ENCODE assay signal across 20 cellular contexts in genomic region chr10:70586348-70586930, GRCh38. TPM values are rescaled to one million over a fixed set of nuclear protein-coding genes. Genes with fewer than 3 reads are reported as not detected.
DNase-seq lines count a peak whose midpoint lies in the region; FAIRE-seq and TF ChIP-seq lines count a peak whose summit lies in the region.
"Had no signal": no experiment of that assay in that cellular context is flagged by ENCODE, and none has a peak within 500 bp of the region (broad histone marks: within the 10 kb centered on the region; RNA-seq: fewer than 3 reads in every experiment).

No MANE protein-coding gene starts in this region.

- H3K4ac ChIP-seq in neuronal stem cell (ENCODE audit: low read length) = no peak overlapping the region

- no CpG with 5 or more reads among the region's 8 CpGs for WGBS in neuronal stem cell (ENCODE audit: extremely low coverage in 2 of 2, insufficient read length in 2 of 2, insufficient replicate concordance in 1 of 2), 2 donors

- H3F3A ChIP-seq in OCI-LY1 (ENCODE audit: insufficient read depth, low read length) (peaks cover 19% of the 10 kb centered on the region), MM.1S (ENCODE audit: insufficient read depth, low read length) (no peaks in the 10 kb centered on the region)

- no peak overlapping the region for H2BK120ac ChIP-seq in neuronal stem cell (ENCODE audit: low read depth, low read length)

- H3K4me2 ChIP-seq in OCI-LY1 (ENCODE audit: low read length) (peak overlapping the region; percentile 25; the same call in 1 of the 2 replicates), astrocyte (ENCODE audit: low read length) (no peak overlapping the region), neuronal stem cell (ENCODE audit: insufficient read depth, low read length, poor library complexity, severe bottlenecking) (no peak overlapping the region), MM.1S (ENCODE audit: low read depth, low read length) (no peak overlapping the region)

- H3K79me1 ChIP-seq in neuronal stem cell (ENCODE audit: low read depth, low read length) = no peaks in the 10 kb centered on the region

- no peak overlapping the region for H2BK5ac ChIP-seq in neuronal stem cell (ENCODE audit: low read length)

- H3K4me1 ChIP-seq in OCI-LY1 (ENCODE audit: insufficient read depth, low read length, severe bottlenecking) (peaks cover 90% of the 10 kb centered on the region), astrocyte (ENCODE audit: insufficient read depth, low read length) (peaks cover 8% of the 10 kb centered on the region), neuronal stem cell (ENCODE audit: control insufficient read depth in 2 of 2, insufficient read depth in 1 of 2, low read depth in 1 of 2, low read length in 2 of 2) (peaks cover 14 to 23% of the 10 kb centered on the region in 2 donors), MM.1S (ENCODE audit: low read length) (no peaks in the 10 kb centered on the region)

- H2BK15ac ChIP-seq in neuronal stem cell (ENCODE audit: low read length) = no peak overlapping the region

- no peak overlapping the region for H2BK12ac ChIP-seq in neuronal stem cell (ENCODE audit: low read length)

- no peak overlapping the region for H3K23ac ChIP-seq in neuronal stem cell (ENCODE audit: low read depth, low read length, poor library complexity)

- H3K4me3 Mint-ChIP-seq in astrocyte (ENCODE audit: unreplicated experiment) (no peak overlapping the region), glutamatergic neuron (ENCODE audit: unreplicated experiment) (no peak overlapping the region), mesothelial cell of epicardium (no peak overlapping the region)
- H3K4me3 Mint-ChIP-seq: CD4-positive, CD25-positive, alpha-beta regulatory T cell had no signal

- H3K36me3 ChIP-seq in OCI-LY1 (ENCODE audit: insufficient read depth, low read length) (no peaks in the 10 kb centered on the region), astrocyte (ENCODE audit: insufficient read depth, low read length) (no peaks in the 10 kb centered on the region), neuronal stem cell (replicated peaks in 1 of 2; ENCODE audit: control insufficient read depth in 2 of 2, insufficient read depth in 2 of 2, low read length in 2 of 2) (no peaks in the 10 kb centered on the region), MM.1S (replicated peaks; ENCODE audit: insufficient read depth, low read length) (no peaks in the 10 kb centered on the region)

- H3K4me3 ChIP-seq in OCI-LY1 (ENCODE audit: low read depth, low read length, poor library complexity, severe bottlenecking) (no peak overlapping the region), astrocyte (ENCODE audit: insufficient read depth, low read depth, low read length) (no peak overlapping the region), neuronal stem cell (ENCODE audit: low read length in 2 of 2) (no peak overlapping the region), MM.1S (ENCODE audit: low read length) (no peak overlapping the region)
- H3K4me3 ChIP-seq: GM23248 had no signal

- H3K79me2 ChIP-seq in OCI-LY1 (ENCODE audit: insufficient read depth, low read length) = no peaks in the 10 kb centered on the region
- H3K79me2 ChIP-seq in astrocyte (ENCODE audit: insufficient read depth, low read length) = no peaks in the 10 kb centered on the region
- H3K79me2 ChIP-seq in MM.1S (ENCODE audit: low read length) = no peaks in the 10 kb centered on the region

- H3K9me3 Mint-ChIP-seq in astrocyte (ENCODE audit: unreplicated experiment) (peaks cover 3% of the 10 kb centered on the region), glutamatergic neuron (ENCODE audit: unreplicated experiment) (peaks cover 3% of the 10 kb centered on the region), mesothelial cell of epicardium (no peaks in the 10 kb centered on the region)

- H3K14ac ChIP-seq in neuronal stem cell (ENCODE audit: low read length) = no peak overlapping the region

- H2AK5ac ChIP-seq in neuronal stem cell (ENCODE audit: low read depth, low read length) = peak overlapping the region; percentile 0

- no peaks in the 10 kb centered on the region for H4K20me1 ChIP-seq in OCI-LY1 (ENCODE audit: insufficient read depth, low read length)
- no peaks in the 10 kb centered on the region for H4K20me1 ChIP-seq in astrocyte (ENCODE audit: insufficient read depth, low read length)
- H4K20me1 ChIP-seq in MM.1S (ENCODE audit: insufficient read depth, low read length) = no peaks in the 10 kb centered on the region

- H3K27ac ChIP-seq in OCI-LY1 (ENCODE audit: low read depth, low read length, poor library complexity, severe bottlenecking) (peak overlapping the region; percentile 98), astrocyte (ENCODE audit: low read depth, low read length) (no peak overlapping the region), neuronal stem cell (replicated peaks; ENCODE audit: low read length) (no peak overlapping the region), MM.1S (ENCODE audit: low read length) (no peak overlapping the region)
- H3K27ac ChIP-seq: GM23248, HL-60 had no signal

- peak; percentile 45 for DNase-seq in activated effector memory CD4-positive, alpha-beta T cell treated with anti-CD3 and anti-CD28 coated beads, Interleukin-2, amount 50 U/mL, for 16 hours
- DNase-seq in activated effector memory CD4-positive, alpha-beta T cell treated with Interleukin-2 at 50 U/mL for 16 hours = no peak
- DNase-seq in astrocyte (ENCODE audit: low read depth) (no peak), neuronal stem cell (ENCODE audit: low spot score) (no peak), glutamatergic neuron (no peak), mesothelial cell of epicardium (ENCODE audit: low spot score in 2 of 2, unreplicated experiment in 2 of 2) (no peak), MM.1S (no peak)
- DNase-seq: AML-193; Calu3; CD4-positive, CD25-positive, alpha-beta regulatory T cell; GM23248; KBM-7; NCI-H2171; NCI-H446 treated with DMSO at 0.1 percent for 48 hours; NCI-H748 treated with DMSO at 0.1 percent for 48 hours; SHP77 treated with DMSO at 0.1 percent for 48 hours had no signal

- H2AFZ ChIP-seq in OCI-LY1 (ENCODE audit: low read length) = no peak overlapping the region
- peak overlapping the region; percentile 16 for H2AFZ ChIP-seq in astrocyte (ENCODE audit: low read depth, low read length)
- no peak overlapping the region for H2AFZ ChIP-seq in neuronal stem cell (ENCODE audit: low read length)
- no peak overlapping the region for H2AFZ ChIP-seq in MM.1S (ENCODE audit: low read length)
- H2AFZ ChIP-seq: GM23248 had no signal

- H4K91ac ChIP-seq in neuronal stem cell (ENCODE audit: low read depth, low read length, poor library complexity) = no peak overlapping the region

- peaks cover 19% of the 10 kb centered on the region for H3K4me1 Mint-ChIP-seq in astrocyte (ENCODE audit: low read depth, unreplicated experiment)
- peaks cover 37% of the 10 kb centered on the region for H3K4me1 Mint-ChIP-seq in glutamatergic neuron (ENCODE audit: low read depth, unreplicated experiment)
- peaks cover 41% of the 10 kb centered on the region for H3K4me1 Mint-ChIP-seq in mesothelial cell of epicardium

- peak overlapping the region; percentile 61 for H3K9ac ChIP-seq in OCI-LY1 (ENCODE audit: low read length)
- H3K9ac ChIP-seq in astrocyte (ENCODE audit: low read length) = no peak overlapping the region
- no peak overlapping the region for H3K9ac ChIP-seq in neuronal stem cell (ENCODE audit: low read depth, low read length, poor library complexity)
- no peak overlapping the region for H3K9ac ChIP-seq in MM.1S (ENCODE audit: low read length)
- H3K9ac ChIP-seq: GM23248 had no signal

- H3K9me2 ChIP-seq in OCI-LY1 (ENCODE audit: low read depth, low read length) (no peaks in the 10 kb centered on the region), MM.1S (replicated peaks; ENCODE audit: insufficient read depth, low read length) (no peaks in the 10 kb centered on the region)

- no peaks in the 10 kb centered on the region for H3K36me3 Mint-ChIP-seq in astrocyte (ENCODE audit: low read depth, unreplicated experiment)
- no peaks in the 10 kb centered on the region for H3K36me3 Mint-ChIP-seq in glutamatergic neuron (ENCODE audit: unreplicated experiment)
- no peaks in the 10 kb centered on the region for H3K36me3 Mint-ChIP-seq in mesothelial cell of epicardium
- H3K36me3 Mint-ChIP-seq: CD4-positive, CD25-positive, alpha-beta regulatory T cell had no signal

- peaks cover 32% of the 10 kb centered on the region for H3K27me3 Mint-ChIP-seq in astrocyte (ENCODE audit: low read depth, unreplicated experiment)
- peaks cover 6% of the 10 kb centered on the region for H3K27me3 Mint-ChIP-seq in glutamatergic neuron (ENCODE audit: unreplicated experiment)
- H3K27me3 Mint-ChIP-seq in mesothelial cell of epicardium (ENCODE audit: low read depth) = peaks cover 24% of the 10 kb centered on the region

- no peak overlapping the region for H3K18ac ChIP-seq in neuronal stem cell (ENCODE audit: low read length)

- H3K27ac Mint-ChIP-seq in astrocyte (ENCODE audit: unreplicated experiment) (no peak overlapping the region), glutamatergic neuron (ENCODE audit: unreplicated experiment) (no peak overlapping the region), mesothelial cell of epicardium (no peak overlapping the region)

- H3K9me3 ChIP-seq in OCI-LY1 (ENCODE audit: low read length) = no peaks in the 10 kb centered on the region
- no peaks in the 10 kb centered on the region for H3K9me3 ChIP-seq in astrocyte (ENCODE audit: insufficient read depth, low read depth, low read length)
- no peaks in the 10 kb centered on the region for H3K9me3 ChIP-seq in neuronal stem cell (replicated peaks in 1 of 2; ENCODE audit: control insufficient read depth in 2 of 2, insufficient read depth in 1 of 2, low read depth in 1 of 2, low read length in 2 of 2)
- H3K9me3 ChIP-seq in MM.1S (replicated peaks; ENCODE audit: insufficient read depth, low read length) = no peaks in the 10 kb centered on the region

- H3K27me3 ChIP-seq in OCI-LY1 (ENCODE audit: insufficient read depth, low read length) = no peaks in the 10 kb centered on the region
- peaks cover 16% of the 10 kb centered on the region for H3K27me3 ChIP-seq in astrocyte (ENCODE audit: insufficient read depth, low read length)
- peaks cover 0 to 3% (median 0%) of the 10 kb centered on the region in 3 experiments for H3K27me3 ChIP-seq in neuronal stem cell (ENCODE audit: control insufficient read depth in 3 of 3, insufficient read depth in 3 of 3, low read depth in 1 of 3, low read length in 3 of 3)
- H3K27me3 ChIP-seq in MM.1S (replicated peaks; ENCODE audit: insufficient read depth, low read length) = no peaks in the 10 kb centered on the region

- TF ChIP-seq CTCF in OCI-LY1 (IDR thresholded peaks at IDR 0.05; ENCODE audit: low read length) (no peak), astrocyte (IDR thresholded peaks at IDR 0.05; ENCODE audit: insufficient read depth, low read depth, low read length) (no peak), glutamatergic neuron (IDR thresholded peaks at IDR 0.05; ENCODE audit: partially characterized antibody, unreplicated experiment) (no peak), mesothelial cell of epicardium (IDR thresholded peaks at IDR 0.05; ENCODE audit: unreplicated experiment) (no peak), MM.1S (IDR thresholded peaks at IDR 0.05; ENCODE audit: low read length) (no peak)

- no peak for FAIRE-seq in astrocyte (lab: Jason Lieb, UNC)

- H4K8ac ChIP-seq in neuronal stem cell (ENCODE audit: low read depth, low read length) = no peak overlapping the region

RNA-seq across cellular contexts. Expression of gene PRF1, which starts 16.1 kb away (rescaled TPM):
- 0.14 and 0.16 TPM in 2 replicates for total RNA-seq in astrocyte
- polyA plus RNA-seq in neuronal stem cell (2013, experiment 1 of 2) = not detected
- not detected for polyA plus RNA-seq in neuronal stem cell (2013, experiment 2 of 2)
- total RNA-seq in glutamatergic neuron (ENCODE audit: unreplicated experiment) = 2.6 TPM
- 0.13 to 0.20 TPM in 2 of 3 replicates, not detected in the other for total RNA-seq in mesothelial cell of epicardium
- total RNA-seq: Calu3, G401, GM23248, M059J had no signal
- polyA plus RNA-seq: GM23248 had no signal
